8 cellular contexts compared by ENCODE assay signal in the genomic region with DNA sequence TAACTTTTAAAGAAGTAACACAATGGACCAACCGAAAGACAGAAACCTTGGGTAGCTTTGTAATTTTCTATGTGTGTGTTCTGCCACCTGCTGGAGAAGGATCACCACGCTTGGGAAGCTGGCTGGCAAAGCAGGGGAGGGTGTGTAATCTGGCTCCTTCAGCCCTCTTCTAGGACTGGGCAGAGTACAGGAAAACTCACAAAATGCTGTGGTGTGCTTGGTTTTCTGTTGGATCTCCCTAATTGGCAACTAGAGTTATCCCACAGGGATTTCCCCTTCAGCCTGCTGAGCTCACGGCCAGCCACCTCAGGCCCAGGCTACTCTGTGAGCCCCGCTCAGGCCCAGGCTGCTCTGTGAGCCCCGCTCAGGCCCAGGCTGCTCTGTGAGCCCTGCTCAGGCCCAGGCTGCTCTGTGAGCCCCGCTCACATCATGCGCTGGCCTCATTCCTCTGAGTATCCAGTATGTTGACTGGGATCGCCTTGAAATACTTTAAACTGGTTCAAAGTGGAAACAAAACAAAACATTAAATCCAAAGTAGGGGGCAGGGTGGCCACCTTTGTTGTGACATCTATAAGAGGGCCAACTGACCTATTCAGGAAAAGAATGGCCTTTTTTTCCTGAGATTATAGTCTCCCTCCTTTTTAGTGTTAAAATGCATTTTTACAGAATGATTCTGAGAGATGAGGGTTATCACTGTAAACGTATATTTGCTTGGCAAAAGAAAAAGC. TPM values are rescaled to one million over a fixed set of nuclear protein-coding genes. Genes with fewer than 3 reads are reported as not detected.
A peak's percentile ranks its signal among the peaks of the same experiment; 100 is the strongest.
DNase-seq lines count a peak whose midpoint lies in the region; ATAC-seq and TF ChIP-seq lines count a peak whose summit lies in the region.

No MANE protein-coding gene starts in this region.

- no peak overlapping the region for H3K4me3 ChIP-seq in AG09309 (ENCODE audit: control insufficient read depth, low read depth, low read length)

- ATAC-seq in GM18867 (IDR thresholded peaks at IDR 0.05; ENCODE audit: unreplicated experiment): peak; percentile 58
- peak; percentile 55 for ATAC-seq in HG03439 (IDR thresholded peaks at IDR 0.05; ENCODE audit: unreplicated experiment)
- ATAC-seq in esophagus mucosa: peak; percentile 83
- peak; percentile 57 for ATAC-seq in stimulated activated naive CD8-positive, alpha-beta T cell treated with anti-CD3 and anti-CD28 coated beads, Interleukin-15, Interleukin-2, amounts not matched to agents 100 U/mL and 50 U/mL, for 24 hours

- DNase-seq in AG09309 (ENCODE audit: low read depth) (peak; percentile 28), NCI-H526 (lab: John Stamatoyannopoulos, UW) (peak; percentile 26 to 70), activated T-cell treated with anti-CD3 and anti-CD28 coated beads for 1 hour (ENCODE audit: low read depth) (peak; percentile 24), myocyte (ENCODE audit: low read depth) (peak; percentile 76)
- peak; percentile 46 for DNase-seq in stimulated activated naive CD8-positive, alpha-beta T cell treated with anti-CD3 and anti-CD28 coated beads, Interleukin-15, Interleukin-2, amounts not matched to agents 100 U/mL and 50 U/mL, for 24 hours

- TF ChIP-seq CTCF in AG09309 (IDR thresholded peaks at IDR 0.05; ENCODE audit: control insufficient read depth, insufficient read depth, low read depth, low read length, missing control alignments): peak; percentile 83

RNA-seq across cellular contexts. Expression of gene RNU6-8, which starts 52.0 kb away (rescaled TPM):
- not detected for total RNA-seq in esophagus mucosa
- not detected in 2 replicates for total RNA-seq in myocyte
- not detected for polyA plus RNA-seq in myocyte (2012)

RNA-seq across cellular contexts. Expression of gene RNU6-7, which starts 53.3 kb away (rescaled TPM):
- total RNA-seq in esophagus mucosa (not detected), myocyte (not detected in 2 replicates)
- not detected for polyA plus RNA-seq in myocyte (2012)

Comparison
In these comparisons a context has a peak if more than half of its experiments do, and no peak if none do; other contexts are left out.
1. DNase-seq: peak in every context shown above with its lines; median percentile 76 in myocyte; 48 in NCI-H526; 46 in stimulated activated naive CD8-positive, alpha-beta T cell treated with anti-CD3 and anti-CD28 coated beads, Interleukin-15, Interleukin-2, amounts not matched to agents 100 U/mL and 50 U/mL, for 24 hours; 28 in AG09309; 24 in activated T-cell treated with anti-CD3 and anti-CD28 coated beads for 1 hour.